In the genomic region with DNA sequence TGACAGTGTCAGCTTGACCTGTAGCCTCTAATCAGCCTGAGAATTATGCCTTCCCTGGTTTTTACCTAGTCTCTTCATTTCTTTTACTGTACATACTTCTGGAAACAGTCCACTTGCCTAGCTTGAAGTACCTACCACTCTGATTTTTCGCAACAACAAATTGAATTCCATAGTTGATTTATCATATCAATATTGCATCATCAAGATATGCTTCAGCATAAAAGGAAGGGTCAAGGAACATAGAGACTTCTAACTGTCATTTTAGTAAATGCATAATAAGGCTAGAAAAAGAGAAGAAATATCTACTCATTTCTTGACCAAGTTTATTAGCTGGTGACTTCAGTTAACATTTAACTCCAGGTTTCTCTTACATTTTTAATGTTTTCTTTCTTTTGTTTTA, we compare ENCODE assay signal across 2 cellular contexts.
A peak's percentile ranks its signal among the peaks of the same experiment; 100 is the strongest.
TF ChIP-seq lines count a peak whose summit lies in the region.

No MANE protein-coding gene starts in this region.

TF ChIP-seq in HEK293, 187 proteins besides CTCF, POLR2A, EP300 and RAD21 (continued from another document):
- TF ChIP-seq, protein P1, sequence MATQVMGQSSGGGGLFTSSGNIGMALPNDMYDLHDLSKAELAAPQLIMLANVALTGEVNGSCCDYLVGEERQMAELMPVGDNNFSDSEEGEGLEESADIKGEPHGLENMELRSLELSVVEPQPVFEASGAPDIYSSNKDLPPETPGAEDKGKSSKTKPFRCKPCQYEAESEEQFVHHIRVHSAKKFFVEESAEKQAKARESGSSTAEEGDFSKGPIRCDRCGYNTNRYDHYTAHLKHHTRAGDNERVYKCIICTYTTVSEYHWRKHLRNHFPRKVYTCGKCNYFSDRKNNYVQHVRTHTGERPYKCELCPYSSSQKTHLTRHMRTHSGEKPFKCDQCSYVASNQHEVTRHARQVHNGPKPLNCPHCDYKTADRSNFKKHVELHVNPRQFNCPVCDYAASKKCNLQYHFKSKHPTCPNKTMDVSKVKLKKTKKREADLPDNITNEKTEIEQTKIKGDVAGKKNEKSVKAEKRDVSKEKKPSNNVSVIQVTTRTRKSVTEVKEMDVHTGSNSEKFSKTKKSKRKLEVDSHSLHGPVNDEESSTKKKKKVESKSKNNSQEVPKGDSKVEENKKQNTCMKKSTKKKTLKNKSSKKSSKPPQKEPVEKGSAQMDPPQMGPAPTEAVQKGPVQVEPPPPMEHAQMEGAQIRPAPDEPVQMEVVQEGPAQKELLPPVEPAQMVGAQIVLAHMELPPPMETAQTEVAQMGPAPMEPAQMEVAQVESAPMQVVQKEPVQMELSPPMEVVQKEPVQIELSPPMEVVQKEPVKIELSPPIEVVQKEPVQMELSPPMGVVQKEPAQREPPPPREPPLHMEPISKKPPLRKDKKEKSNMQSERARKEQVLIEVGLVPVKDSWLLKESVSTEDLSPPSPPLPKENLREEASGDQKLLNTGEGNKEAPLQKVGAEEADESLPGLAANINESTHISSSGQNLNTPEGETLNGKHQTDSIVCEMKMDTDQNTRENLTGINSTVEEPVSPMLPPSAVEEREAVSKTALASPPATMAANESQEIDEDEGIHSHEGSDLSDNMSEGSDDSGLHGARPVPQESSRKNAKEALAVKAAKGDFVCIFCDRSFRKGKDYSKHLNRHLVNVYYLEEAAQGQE (tag by site-specific recombination; IDR thresholded peaks at IDR 0.05) = no peak

TF ChIP-seq in K562, 482 proteins besides CTCF, POLR2A, EP300 and RAD21 (continued from another document):
- no peak for TF ChIP-seq ZBTB1 (CRISPR knock-in tag; IDR thresholded peaks at IDR 0.05; ENCODE audit: borderline replicate concordance, low read depth)
- TF ChIP-seq, protein P2, sequence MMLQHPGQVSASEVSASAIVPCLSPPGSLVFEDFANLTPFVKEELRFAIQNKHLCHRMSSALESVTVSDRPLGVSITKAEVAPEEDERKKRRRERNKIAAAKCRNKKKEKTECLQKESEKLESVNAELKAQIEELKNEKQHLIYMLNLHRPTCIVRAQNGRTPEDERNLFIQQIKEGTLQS (IDR thresholded peaks at IDR 0.05) = peak; percentile 72
- TF ChIP-seq, protein P2 (CRISPR knock-in tag; conservative IDR thresholded peaks at IDR 0.05) = no peak
- TF ChIP-seq, protein P3, sequence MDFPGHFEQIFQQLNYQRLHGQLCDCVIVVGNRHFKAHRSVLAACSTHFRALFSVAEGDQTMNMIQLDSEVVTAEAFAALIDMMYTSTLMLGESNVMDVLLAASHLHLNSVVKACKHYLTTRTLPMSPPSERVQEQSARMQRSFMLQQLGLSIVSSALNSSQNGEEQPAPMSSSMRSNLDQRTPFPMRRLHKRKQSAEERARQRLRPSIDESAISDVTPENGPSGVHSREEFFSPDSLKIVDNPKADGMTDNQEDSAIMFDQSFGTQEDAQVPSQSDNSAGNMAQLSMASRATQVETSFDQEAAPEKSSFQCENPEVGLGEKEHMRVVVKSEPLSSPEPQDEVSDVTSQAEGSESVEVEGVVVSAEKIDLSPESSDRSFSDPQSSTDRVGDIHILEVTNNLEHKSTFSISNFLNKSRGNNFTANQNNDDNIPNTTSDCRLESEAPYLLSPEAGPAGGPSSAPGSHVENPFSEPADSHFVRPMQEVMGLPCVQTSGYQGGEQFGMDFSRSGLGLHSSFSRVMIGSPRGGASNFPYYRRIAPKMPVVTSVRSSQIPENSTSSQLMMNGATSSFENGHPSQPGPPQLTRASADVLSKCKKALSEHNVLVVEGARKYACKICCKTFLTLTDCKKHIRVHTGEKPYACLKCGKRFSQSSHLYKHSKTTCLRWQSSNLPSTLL (IDR thresholded peaks at IDR 0.05) = no peak
- TF ChIP-seq, protein P4, sequence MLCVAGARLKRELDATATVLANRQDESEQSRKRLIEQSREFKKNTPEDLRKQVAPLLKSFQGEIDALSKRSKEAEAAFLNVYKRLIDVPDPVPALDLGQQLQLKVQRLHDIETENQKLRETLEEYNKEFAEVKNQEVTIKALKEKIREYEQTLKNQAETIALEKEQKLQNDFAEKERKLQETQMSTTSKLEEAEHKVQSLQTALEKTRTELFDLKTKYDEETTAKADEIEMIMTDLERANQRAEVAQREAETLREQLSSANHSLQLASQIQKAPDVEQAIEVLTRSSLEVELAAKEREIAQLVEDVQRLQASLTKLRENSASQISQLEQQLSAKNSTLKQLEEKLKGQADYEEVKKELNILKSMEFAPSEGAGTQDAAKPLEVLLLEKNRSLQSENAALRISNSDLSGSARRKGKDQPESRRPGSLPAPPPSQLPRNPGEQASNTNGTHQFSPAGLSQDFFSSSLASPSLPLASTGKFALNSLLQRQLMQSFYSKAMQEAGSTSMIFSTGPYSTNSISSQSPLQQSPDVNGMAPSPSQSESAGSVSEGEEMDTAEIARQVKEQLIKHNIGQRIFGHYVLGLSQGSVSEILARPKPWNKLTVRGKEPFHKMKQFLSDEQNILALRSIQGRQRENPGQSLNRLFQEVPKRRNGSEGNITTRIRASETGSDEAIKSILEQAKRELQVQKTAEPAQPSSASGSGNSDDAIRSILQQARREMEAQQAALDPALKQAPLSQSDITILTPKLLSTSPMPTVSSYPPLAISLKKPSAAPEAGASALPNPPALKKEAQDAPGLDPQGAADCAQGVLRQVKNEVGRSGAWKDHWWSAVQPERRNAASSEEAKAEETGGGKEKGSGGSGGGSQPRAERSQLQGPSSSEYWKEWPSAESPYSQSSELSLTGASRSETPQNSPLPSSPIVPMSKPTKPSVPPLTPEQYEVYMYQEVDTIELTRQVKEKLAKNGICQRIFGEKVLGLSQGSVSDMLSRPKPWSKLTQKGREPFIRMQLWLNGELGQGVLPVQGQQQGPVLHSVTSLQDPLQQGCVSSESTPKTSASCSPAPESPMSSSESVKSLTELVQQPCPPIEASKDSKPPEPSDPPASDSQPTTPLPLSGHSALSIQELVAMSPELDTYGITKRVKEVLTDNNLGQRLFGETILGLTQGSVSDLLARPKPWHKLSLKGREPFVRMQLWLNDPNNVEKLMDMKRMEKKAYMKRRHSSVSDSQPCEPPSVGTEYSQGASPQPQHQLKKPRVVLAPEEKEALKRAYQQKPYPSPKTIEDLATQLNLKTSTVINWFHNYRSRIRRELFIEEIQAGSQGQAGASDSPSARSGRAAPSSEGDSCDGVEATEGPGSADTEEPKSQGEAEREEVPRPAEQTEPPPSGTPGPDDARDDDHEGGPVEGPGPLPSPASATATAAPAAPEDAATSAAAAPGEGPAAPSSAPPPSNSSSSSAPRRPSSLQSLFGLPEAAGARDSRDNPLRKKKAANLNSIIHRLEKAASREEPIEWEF (CRISPR knock-in tag; IDR thresholded peaks at IDR 0.05) = no peak
- TF ChIP-seq DACH1 (IDR thresholded peaks at IDR 0.05; ENCODE audit: partially characterized antibody) = no peak
- no peak for TF ChIP-seq HMGN3 (IDR thresholded peaks at IDR 0.05; ENCODE audit: borderline replicate concordance, extremely low read depth, insufficient read length, low read depth, low read length)
- TF ChIP-seq E2F3 (CRISPR knock-in tag; IDR thresholded peaks at IDR 0.05) = no peak
- TF ChIP-seq RBFOX2 (IDR thresholded peaks at IDR 0.05; ENCODE audit: low read depth, low read length) = no peak
- TF ChIP-seq, protein P5, sequence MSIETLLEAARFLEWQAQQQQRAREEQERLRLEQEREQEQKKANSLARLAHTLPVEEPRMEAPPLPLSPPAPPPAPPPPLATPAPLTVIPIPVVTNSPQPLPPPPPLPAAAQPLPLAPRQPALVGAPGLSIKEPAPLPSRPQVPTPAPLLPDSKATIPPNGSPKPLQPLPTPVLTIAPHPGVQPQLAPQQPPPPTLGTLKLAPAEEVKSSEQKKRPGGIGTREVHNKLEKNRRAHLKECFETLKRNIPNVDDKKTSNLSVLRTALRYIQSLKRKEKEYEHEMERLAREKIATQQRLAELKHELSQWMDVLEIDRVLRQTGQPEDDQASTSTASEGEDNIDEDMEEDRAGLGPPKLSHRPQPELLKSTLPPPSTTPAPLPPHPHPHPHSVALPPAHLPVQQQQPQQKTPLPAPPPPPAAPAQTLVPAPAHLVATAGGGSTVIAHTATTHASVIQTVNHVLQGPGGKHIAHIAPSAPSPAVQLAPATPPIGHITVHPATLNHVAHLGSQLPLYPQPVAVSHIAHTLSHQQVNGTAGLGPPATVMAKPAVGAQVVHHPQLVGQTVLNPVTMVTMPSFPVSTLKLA (conservative IDR thresholded peaks at IDR 0.05) = no peak
- no peak for TF ChIP-seq EHMT2 (IDR thresholded peaks at IDR 0.05)
- no peak for TF ChIP-seq EP400 (IDR thresholded peaks at IDR 0.05)
- no peak for TF ChIP-seq FOXA1 (IDR thresholded peaks at IDR 0.05; ENCODE audit: borderline replicate concordance)
- no peak for TF ChIP-seq KLF1 (tag; IDR thresholded peaks at IDR 0.05)
